In the genomic region with DNA sequence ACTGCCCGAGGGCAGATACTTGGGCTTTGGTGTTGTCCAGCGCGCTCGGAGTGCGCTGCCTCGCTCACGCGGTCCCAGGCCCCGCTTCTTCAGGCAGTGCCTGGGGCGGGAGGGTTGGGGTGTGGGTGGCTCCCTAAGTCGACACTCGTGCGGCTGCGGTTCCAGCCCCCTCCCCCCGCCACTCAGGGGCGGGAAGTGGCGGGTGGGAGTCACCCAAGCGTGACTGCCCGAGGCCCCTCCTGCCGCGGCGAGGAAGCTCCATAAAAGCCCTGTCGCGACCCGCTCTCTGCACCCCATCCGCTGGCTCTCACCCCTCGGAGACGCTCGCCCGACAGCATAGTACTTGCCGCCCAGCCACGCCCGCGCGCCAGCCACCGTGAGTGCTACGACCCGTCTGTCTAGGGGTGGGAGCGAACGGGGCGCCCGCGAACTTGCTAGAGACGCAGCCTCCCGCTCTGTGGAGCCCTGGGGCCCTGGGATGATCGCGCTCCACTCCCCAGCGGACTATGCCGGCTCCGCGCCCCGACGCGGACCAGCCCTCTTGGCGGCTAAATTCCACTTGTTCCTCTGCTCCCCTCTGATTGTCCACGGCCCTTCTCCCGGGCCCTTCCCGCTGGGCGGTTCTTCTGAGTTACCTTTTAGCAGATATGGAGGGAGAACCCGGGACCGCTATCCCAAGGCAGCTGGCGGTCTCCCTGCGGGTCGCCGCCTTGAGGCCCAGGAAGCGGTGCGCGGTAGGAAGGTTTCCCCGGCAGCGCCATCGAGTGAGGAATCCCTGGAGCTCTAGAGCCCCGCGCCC, we compare ENCODE assay signal across 10 cellular contexts. TPM values are rescaled to one million over a fixed set of nuclear protein-coding genes. Genes with fewer than 3 reads are reported as not detected.
A peak's percentile ranks its signal among the peaks of the same experiment; 100 is the strongest.
DNase-seq lines count a peak whose midpoint lies in the region; ATAC-seq and TF ChIP-seq lines count a peak whose summit lies in the region.
"Had no signal": no experiment of that assay in that cellular context is flagged by ENCODE, and none has a peak within 500 bp of the region (broad histone marks: within the 10 kb centered on the region; RNA-seq: fewer than 3 reads in every experiment).

A gene (plus strand): TSS at position 291 of the 799 bp plus-strand sequence. CDS start 1,051 bp downstream, outside the sequence.

- peaks cover 21 to 49% of the 10 kb centered on the region in 2 donors for H3K27me3 Mint-ChIP-seq in CD8-positive, alpha-beta memory T cell
- H3K27me3 Mint-ChIP-seq in central memory CD8-positive, alpha-beta T cell: peaks cover 60% of the 10 kb centered on the region
- H3K27me3 Mint-ChIP-seq in osteocyte (ENCODE audit: unreplicated experiment): peaks cover 30% of the 10 kb centered on the region

- H2BK120ac ChIP-seq in trophoblast cell (ENCODE audit: insufficient read depth, low read length, poor library complexity): no peak within 1 kb of the TSS

- H2AFZ ChIP-seq in trophoblast cell (ENCODE audit: insufficient read depth, low read length, poor library complexity): peak within 1 kb of the TSS; percentile 50

- no peak within 1 kb of the TSS for H4K12ac ChIP-seq in trophoblast cell (ENCODE audit: low read depth, low read length)

- intact Hi-C loops in left colon (cut with DNase I, micrococcal nuclease): no loop called here

- H3K4me2 ChIP-seq in trophoblast cell (ENCODE audit: low read length): peak within 1 kb of the TSS; percentile 65

- no peaks in the 10 kb centered on the region for H3K79me1 ChIP-seq in trophoblast cell (ENCODE audit: low read length)

- H4K8ac ChIP-seq in trophoblast cell (ENCODE audit: low read depth, low read length): no peak within 1 kb of the TSS

- peak within 1 kb of the TSS in 1 of 8 donors; percentile 9 for H3K27ac Mint-ChIP-seq in CD8-positive, alpha-beta memory T cell
- H3K27ac Mint-ChIP-seq in central memory CD8-positive, alpha-beta T cell (ENCODE audit: low read depth): no peak within 1 kb of the TSS
- H3K27ac Mint-ChIP-seq in osteocyte (ENCODE audit: unreplicated experiment): no peak within 1 kb of the TSS

- H3K14ac ChIP-seq in trophoblast cell (ENCODE audit: low read length): no peak within 1 kb of the TSS

- H3K18ac ChIP-seq in trophoblast cell (ENCODE audit: low read length): no peak within 1 kb of the TSS

- H3K4ac ChIP-seq in trophoblast cell (ENCODE audit: low read depth, low read length): no peak within 1 kb of the TSS

- H3K27ac ChIP-seq in CD8-positive, alpha-beta memory T cell (ENCODE audit: low read depth, low read length): no peak within 1 kb of the TSS
- H3K27ac ChIP-seq in HUES64 (ENCODE audit: low read depth, low read length) (no peak within 1 kb of the TSS), trophoblast cell (ENCODE audit: low read depth, low read length) (no peak within 1 kb of the TSS)

- no peaks in the 10 kb centered on the region for H3K9me3 ChIP-seq in CD8-positive, alpha-beta memory T cell (ENCODE audit: low read length)
- H3K9me3 ChIP-seq in HUES64 (ENCODE audit: insufficient read depth, low read depth, low read length) (peaks cover 5% of the 10 kb centered on the region), trophoblast cell (ENCODE audit: insufficient read depth, low read depth, low read length) (peaks cover 3% of the 10 kb centered on the region)

- H2BK12ac ChIP-seq in trophoblast cell (ENCODE audit: low read length): no peak within 1 kb of the TSS

- H3K36me3 ChIP-seq in CD8-positive, alpha-beta memory T cell (ENCODE audit: insufficient read depth, low read length): no peaks in the 10 kb centered on the region
- H3K36me3 ChIP-seq in HUES64 (ENCODE audit: insufficient read depth, low read length) (no peaks in the 10 kb centered on the region), trophoblast cell (ENCODE audit: control insufficient read depth in 1 of 2, insufficient read depth in 2 of 2, low read length in 2 of 2) (peaks cover 0 to 2% of the 10 kb centered on the region in 2 experiments)

- H2AK5ac ChIP-seq in trophoblast cell (ENCODE audit: low read length): no peak within 1 kb of the TSS

- CTCF ChIA-PET in CD8-positive, alpha-beta memory T cell (lab: Charles Lee): no interaction called here

- no peaks in the 10 kb centered on the region for H3K9me3 Mint-ChIP-seq in CD8-positive, alpha-beta memory T cell
- no peaks in the 10 kb centered on the region for H3K9me3 Mint-ChIP-seq in central memory CD8-positive, alpha-beta T cell
- H3K9me3 Mint-ChIP-seq in osteocyte (ENCODE audit: unreplicated experiment): no peaks in the 10 kb centered on the region

- DNase-seq in CD8-positive, alpha-beta memory T cell: no peak
- DNase-seq in central memory CD8-positive, alpha-beta T cell (ENCODE audit: low spot score in 2 of 2): no peak
- DNase-seq in trophoblast cell: no peak
- no peak for DNase-seq in osteocyte (ENCODE audit: extremely low spot score, unreplicated experiment)
- no peak for DNase-seq in NCI-H2029 treated with DMSO at 0.1 percent for 48 hours (lab: John Stamatoyannopoulos, UW)
- no peak for DNase-seq in left colon
- DNase-seq in KBM-7: no peak
- DNase-seq: left cardiac atrium had no signal

- no peaks in the 10 kb centered on the region for H3K79me2 ChIP-seq in trophoblast cell (ENCODE audit: control insufficient read depth, insufficient read depth, low read length, poor library complexity)

- H3K9ac ChIP-seq in HUES64 (ENCODE audit: low read depth, low read length) (no peak within 1 kb of the TSS), trophoblast cell (ENCODE audit: low read length) (no peak within 1 kb of the TSS)

- POLR2A ChIA-PET in CD8-positive, alpha-beta memory T cell (lab: Charles Lee): no interaction called here

- H3K4me1 Mint-ChIP-seq in CD8-positive, alpha-beta memory T cell: peaks cover 2 to 23% (median 11%) of the 10 kb centered on the region in 3 donors
- H3K4me1 Mint-ChIP-seq in central memory CD8-positive, alpha-beta T cell: peaks cover 17% of the 10 kb centered on the region
- peaks cover 4% of the 10 kb centered on the region for H3K4me1 Mint-ChIP-seq in osteocyte (ENCODE audit: unreplicated experiment)

- no peak within 1 kb of the TSS for H3K4me3 ChIP-seq in CD8-positive, alpha-beta memory T cell (ENCODE audit: low read length)
- peak within 1 kb of the TSS; percentile 52 for H3K4me3 ChIP-seq in HUES64 (ENCODE audit: low read length)
- H3K4me3 ChIP-seq in trophoblast cell (ENCODE audit: low read depth, low read length): peak within 1 kb of the TSS; percentile 50

- H2BK5ac ChIP-seq in trophoblast cell (ENCODE audit: low read depth, low read length, poor library complexity): no peak within 1 kb of the TSS

- no peak for TF ChIP-seq CTCF in osteocyte (IDR thresholded peaks at IDR 0.05)

- H3K23ac ChIP-seq in trophoblast cell (ENCODE audit: low read length): no peak within 1 kb of the TSS

- H4K91ac ChIP-seq in trophoblast cell (ENCODE audit: low read depth, low read length): no peak within 1 kb of the TSS

- 33% methylated on average over 73 of the region's 73 CpGs for WGBS in HUES64
- no CpG with 5 or more reads among the region's 73 CpGs for WGBS in trophoblast cell (ENCODE audit: extremely low coverage, insufficient coverage, insufficient read length)

- H3K4me1 ChIP-seq in CD8-positive, alpha-beta memory T cell (ENCODE audit: insufficient read depth, low read length): peaks cover 9% of the 10 kb centered on the region
- H3K4me1 ChIP-seq in HUES64 (ENCODE audit: insufficient read depth, low read length) (peaks cover 16% of the 10 kb centered on the region), trophoblast cell (ENCODE audit: control insufficient read depth in 1 of 2, insufficient read depth in 2 of 2, low read length in 2 of 2) (peaks cover 9 to 10% of the 10 kb centered on the region in 2 experiments)

- no peak for ATAC-seq in central memory CD8-positive, alpha-beta T cell (replicated peaks; ENCODE audit: extremely low read depth, poor library complexity, severe bottlenecking)
- ATAC-seq in left colon: no peak
- ATAC-seq: HepG2 had no signal

- H3K27me3 ChIP-seq in CD8-positive, alpha-beta memory T cell (ENCODE audit: insufficient read depth, low read length, poor library complexity, severe bottlenecking): peaks cover 3% of the 10 kb centered on the region
- H3K27me3 ChIP-seq in HUES64 (ENCODE audit: insufficient read depth, low read length): peaks cover 73% of the 10 kb centered on the region
- peaks cover 25% of the 10 kb centered on the region for H3K27me3 ChIP-seq in trophoblast cell (ENCODE audit: insufficient read depth, low read length)

- H3K4me3 Mint-ChIP-seq in CD8-positive, alpha-beta memory T cell: peak within 1 kb of the TSS in 6 of 7 donors; percentile 50 to 79 (median 62)
- H3K4me3 Mint-ChIP-seq in central memory CD8-positive, alpha-beta T cell: peak within 1 kb of the TSS; percentile 63
- H3K4me3 Mint-ChIP-seq in osteocyte (ENCODE audit: unreplicated experiment): no peak within 1 kb of the TSS

- no peaks in the 10 kb centered on the region for H3K36me3 Mint-ChIP-seq in CD8-positive, alpha-beta memory T cell
- H3K36me3 Mint-ChIP-seq in central memory CD8-positive, alpha-beta T cell (ENCODE audit: insufficient read depth): no peaks in the 10 kb centered on the region
- H3K36me3 Mint-ChIP-seq in osteocyte (ENCODE audit: unreplicated experiment): no peaks in the 10 kb centered on the region

- in situ Hi-C loops in KBM-7 (cut with MboI; ENCODE audit: low pct_unique_long_range_greater_than_20kb, low sequenced_read_pairs): no loop called here

RNA-seq across cellular contexts. Expression of the gene that starts here (rescaled TPM):
- not detected for total RNA-seq in CD8-positive, alpha-beta memory T cell
- not detected for polyA plus RNA-seq in CD8-positive, alpha-beta memory T cell
- polyA plus RNA-seq in HUES64 (2013, experiment 1 of 2): 2.0 TPM
- polyA plus RNA-seq in HUES64 (2013, experiment 2 of 2): 2.1 TPM
- polyA plus RNA-seq in trophoblast cell (2013): 1.9 and 2.3 TPM in 2 replicates
- total RNA-seq in osteocyte (not detected in 2 replicates), left colon (under 1 TPM in 1 of 2 donors, not detected in 1; 0.55 TPM)
- total RNA-seq: HepG2, left cardiac atrium had no signal
- polyA plus RNA-seq: HepG2 had no signal
